Comparison of ENCODE assay signal across 21 cellular contexts in genomic region chr1:166040635-166041034, GRCh38.
"Had no signal": no experiment of that assay in that cellular context is flagged by ENCODE, and none has a peak within 500 bp of the region (broad histone marks: within the 10 kb centered on the region; RNA-seq: fewer than 3 reads in every experiment).

No MANE protein-coding gene starts in this region.

- H3K4me1 Mint-ChIP-seq: activated T-helper 17 cell treated with anti-CD3 and anti-CD28 coated beads, Interleukin-2, amount 50 U/mL, for 72 hours; mesothelial cell of epicardium had no signal

- H3K36me3 Mint-ChIP-seq: brain; mesothelial cell of epicardium; naive thymus-derived CD8-positive, alpha-beta T cell had no signal

- H3K27ac Mint-ChIP-seq: activated naive CD4-positive, alpha-beta T cell treated with anti-CD3 and anti-CD28 coated beads, Interleukin-2, amount 50 U/mL, for 72 hours; activated T-cell treated with anti-CD3 and anti-CD28 coated beads, Interleukin-2, amount 50 U/mL, for 24 hours; activated T-helper 17 cell treated with anti-CD3 and anti-CD28 coated beads, Interleukin-2, amount 50 U/mL, for 72 hours; mesothelial cell of epicardium; naive thymus-derived CD8-positive, alpha-beta T cell had no signal

- DNase-seq: activated CD8-positive, alpha-beta memory T cell treated with anti-CD3 and anti-CD28 coated beads for 24 hours; activated CD8-positive, alpha-beta memory T cell treated with anti-CD3 and anti-CD28 coated beads, Interleukin-2, amount 50 U/mL, for 4 hours; activated T-cell treated with anti-CD3 and anti-CD28 coated beads, Interleukin-2, amount 50 U/mL, for 24 hours; aorta; effector CD4-positive, alpha-beta T cell; foreskin melanocyte; hippocampal formation; left ventricle myocardium inferior; naive thymus-derived CD8-positive, alpha-beta T cell; ovary; right cardiac atrium; stimulated activated CD4-positive, alpha-beta T cell treated with anti-CD3 and anti-CD28 coated beads, Interleukin-4, amount 100 ng/mL, for 4 hours; stimulated activated naive CD8-positive, alpha-beta T cell treated with anti-CD3 and anti-CD28 coated beads, Interleukin-15, Interleukin-2, amounts not matched to agents 100 U/mL and 50 U/mL, for 24 hours; substantia nigra; thyroid gland; upper lobe of right lung had no signal

- H3K4me3 Mint-ChIP-seq: activated T-cell treated with anti-CD3 and anti-CD28 coated beads, Interleukin-2, amount 50 U/mL, for 24 hours; activated T-helper 17 cell treated with anti-CD3 and anti-CD28 coated beads, Interleukin-2, amount 50 U/mL, for 72 hours; brain; mesothelial cell of epicardium; naive thymus-derived CD8-positive, alpha-beta T cell had no signal

- ATAC-seq: activated CD4-positive, CD25-positive, alpha-beta regulatory T cell treated with anti-CD3 and anti-CD28 coated beads, Interleukin-2, amount 50 U/mL, for 24 hours; activated naive CD4-positive, alpha-beta T cell treated with anti-CD3 and anti-CD28 coated beads, Interleukin-2, amount 50 U/mL, for 72 hours; activated T-helper 17 cell treated with anti-CD3 and anti-CD28 coated beads, Interleukin-2, amount 50 U/mL, for 72 hours; naive thymus-derived CD8-positive, alpha-beta T cell; right cardiac atrium; stimulated activated naive CD8-positive, alpha-beta T cell treated with anti-CD3 and anti-CD28 coated beads, Interleukin-15, Interleukin-2, amounts not matched to agents 100 U/mL and 50 U/mL, for 24 hours; upper lobe of right lung had no signal

- H3K9me3 Mint-ChIP-seq: activated naive CD4-positive, alpha-beta T cell treated with anti-CD3 and anti-CD28 coated beads, Interleukin-2, amount 50 U/mL, for 72 hours; activated T-cell treated with anti-CD3 and anti-CD28 coated beads, Interleukin-2, amount 50 U/mL, for 24 hours; activated T-helper 17 cell treated with anti-CD3 and anti-CD28 coated beads, Interleukin-2, amount 50 U/mL, for 72 hours; mesothelial cell of epicardium had no signal
